1 cellular context compared by ENCODE assay signal in the genomic region with DNA sequence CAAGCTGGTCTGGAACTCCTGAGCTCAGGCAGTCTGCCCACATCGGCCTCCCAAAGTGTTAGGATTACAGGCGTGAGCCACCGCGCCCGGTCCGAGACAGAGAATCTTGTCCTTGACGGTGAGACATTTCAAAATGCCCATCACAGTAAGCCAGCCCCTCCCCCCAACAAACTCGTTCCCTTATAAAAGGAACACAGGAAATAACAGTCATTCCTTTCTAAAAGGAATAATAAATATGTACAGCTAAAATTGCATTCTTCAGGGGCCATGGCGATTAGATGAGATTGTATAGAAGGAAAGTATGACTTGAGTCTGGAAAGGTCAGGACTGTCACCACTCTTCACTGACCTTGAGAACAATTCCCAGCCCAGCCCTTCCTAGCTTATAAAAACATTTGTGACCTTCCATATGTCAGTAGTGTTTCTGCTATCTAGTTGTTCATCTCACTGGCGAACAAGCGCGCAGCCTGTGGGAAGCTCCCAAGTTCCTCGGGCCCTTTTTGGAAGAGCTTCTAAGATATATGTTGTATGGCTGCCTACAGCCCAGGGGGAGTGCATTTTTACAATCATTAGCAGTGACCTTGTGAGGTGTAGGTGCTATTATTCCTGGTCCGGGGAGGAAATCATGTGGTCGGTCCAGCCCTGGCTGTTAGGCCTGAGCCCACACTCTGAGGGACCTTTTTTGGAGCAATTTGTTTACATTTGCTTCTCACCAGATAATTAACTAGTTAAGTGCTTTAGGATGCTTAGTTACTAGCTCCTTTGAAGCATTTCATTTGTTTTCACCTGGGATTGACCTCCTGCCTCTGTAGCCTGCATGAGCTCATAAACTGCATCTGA.
TF ChIP-seq lines count a peak whose summit lies in the region.

No MANE protein-coding gene starts in this region.

TF ChIP-seq in GM23338, 12 proteins besides CTCF, POLR2A, EP300 and RAD21 (continued from another document):
- no peak for TF ChIP-seq ETS1 (IDR thresholded peaks at IDR 0.05)
- TF ChIP-seq, protein P1, sequence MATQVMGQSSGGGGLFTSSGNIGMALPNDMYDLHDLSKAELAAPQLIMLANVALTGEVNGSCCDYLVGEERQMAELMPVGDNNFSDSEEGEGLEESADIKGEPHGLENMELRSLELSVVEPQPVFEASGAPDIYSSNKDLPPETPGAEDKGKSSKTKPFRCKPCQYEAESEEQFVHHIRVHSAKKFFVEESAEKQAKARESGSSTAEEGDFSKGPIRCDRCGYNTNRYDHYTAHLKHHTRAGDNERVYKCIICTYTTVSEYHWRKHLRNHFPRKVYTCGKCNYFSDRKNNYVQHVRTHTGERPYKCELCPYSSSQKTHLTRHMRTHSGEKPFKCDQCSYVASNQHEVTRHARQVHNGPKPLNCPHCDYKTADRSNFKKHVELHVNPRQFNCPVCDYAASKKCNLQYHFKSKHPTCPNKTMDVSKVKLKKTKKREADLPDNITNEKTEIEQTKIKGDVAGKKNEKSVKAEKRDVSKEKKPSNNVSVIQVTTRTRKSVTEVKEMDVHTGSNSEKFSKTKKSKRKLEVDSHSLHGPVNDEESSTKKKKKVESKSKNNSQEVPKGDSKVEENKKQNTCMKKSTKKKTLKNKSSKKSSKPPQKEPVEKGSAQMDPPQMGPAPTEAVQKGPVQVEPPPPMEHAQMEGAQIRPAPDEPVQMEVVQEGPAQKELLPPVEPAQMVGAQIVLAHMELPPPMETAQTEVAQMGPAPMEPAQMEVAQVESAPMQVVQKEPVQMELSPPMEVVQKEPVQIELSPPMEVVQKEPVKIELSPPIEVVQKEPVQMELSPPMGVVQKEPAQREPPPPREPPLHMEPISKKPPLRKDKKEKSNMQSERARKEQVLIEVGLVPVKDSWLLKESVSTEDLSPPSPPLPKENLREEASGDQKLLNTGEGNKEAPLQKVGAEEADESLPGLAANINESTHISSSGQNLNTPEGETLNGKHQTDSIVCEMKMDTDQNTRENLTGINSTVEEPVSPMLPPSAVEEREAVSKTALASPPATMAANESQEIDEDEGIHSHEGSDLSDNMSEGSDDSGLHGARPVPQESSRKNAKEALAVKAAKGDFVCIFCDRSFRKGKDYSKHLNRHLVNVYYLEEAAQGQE (IDR thresholded peaks at IDR 0.05; ENCODE audit: unreplicated experiment): no peak
- no peak for TF ChIP-seq CREB1 (CRISPR knock-in tag; IDR thresholded peaks at IDR 0.05; ENCODE audit: low read depth)
- no peak for TF ChIP-seq EZH2 (IDR thresholded peaks at IDR 0.05; ENCODE audit: low read depth, unreplicated experiment)
- TF ChIP-seq, protein P2, sequence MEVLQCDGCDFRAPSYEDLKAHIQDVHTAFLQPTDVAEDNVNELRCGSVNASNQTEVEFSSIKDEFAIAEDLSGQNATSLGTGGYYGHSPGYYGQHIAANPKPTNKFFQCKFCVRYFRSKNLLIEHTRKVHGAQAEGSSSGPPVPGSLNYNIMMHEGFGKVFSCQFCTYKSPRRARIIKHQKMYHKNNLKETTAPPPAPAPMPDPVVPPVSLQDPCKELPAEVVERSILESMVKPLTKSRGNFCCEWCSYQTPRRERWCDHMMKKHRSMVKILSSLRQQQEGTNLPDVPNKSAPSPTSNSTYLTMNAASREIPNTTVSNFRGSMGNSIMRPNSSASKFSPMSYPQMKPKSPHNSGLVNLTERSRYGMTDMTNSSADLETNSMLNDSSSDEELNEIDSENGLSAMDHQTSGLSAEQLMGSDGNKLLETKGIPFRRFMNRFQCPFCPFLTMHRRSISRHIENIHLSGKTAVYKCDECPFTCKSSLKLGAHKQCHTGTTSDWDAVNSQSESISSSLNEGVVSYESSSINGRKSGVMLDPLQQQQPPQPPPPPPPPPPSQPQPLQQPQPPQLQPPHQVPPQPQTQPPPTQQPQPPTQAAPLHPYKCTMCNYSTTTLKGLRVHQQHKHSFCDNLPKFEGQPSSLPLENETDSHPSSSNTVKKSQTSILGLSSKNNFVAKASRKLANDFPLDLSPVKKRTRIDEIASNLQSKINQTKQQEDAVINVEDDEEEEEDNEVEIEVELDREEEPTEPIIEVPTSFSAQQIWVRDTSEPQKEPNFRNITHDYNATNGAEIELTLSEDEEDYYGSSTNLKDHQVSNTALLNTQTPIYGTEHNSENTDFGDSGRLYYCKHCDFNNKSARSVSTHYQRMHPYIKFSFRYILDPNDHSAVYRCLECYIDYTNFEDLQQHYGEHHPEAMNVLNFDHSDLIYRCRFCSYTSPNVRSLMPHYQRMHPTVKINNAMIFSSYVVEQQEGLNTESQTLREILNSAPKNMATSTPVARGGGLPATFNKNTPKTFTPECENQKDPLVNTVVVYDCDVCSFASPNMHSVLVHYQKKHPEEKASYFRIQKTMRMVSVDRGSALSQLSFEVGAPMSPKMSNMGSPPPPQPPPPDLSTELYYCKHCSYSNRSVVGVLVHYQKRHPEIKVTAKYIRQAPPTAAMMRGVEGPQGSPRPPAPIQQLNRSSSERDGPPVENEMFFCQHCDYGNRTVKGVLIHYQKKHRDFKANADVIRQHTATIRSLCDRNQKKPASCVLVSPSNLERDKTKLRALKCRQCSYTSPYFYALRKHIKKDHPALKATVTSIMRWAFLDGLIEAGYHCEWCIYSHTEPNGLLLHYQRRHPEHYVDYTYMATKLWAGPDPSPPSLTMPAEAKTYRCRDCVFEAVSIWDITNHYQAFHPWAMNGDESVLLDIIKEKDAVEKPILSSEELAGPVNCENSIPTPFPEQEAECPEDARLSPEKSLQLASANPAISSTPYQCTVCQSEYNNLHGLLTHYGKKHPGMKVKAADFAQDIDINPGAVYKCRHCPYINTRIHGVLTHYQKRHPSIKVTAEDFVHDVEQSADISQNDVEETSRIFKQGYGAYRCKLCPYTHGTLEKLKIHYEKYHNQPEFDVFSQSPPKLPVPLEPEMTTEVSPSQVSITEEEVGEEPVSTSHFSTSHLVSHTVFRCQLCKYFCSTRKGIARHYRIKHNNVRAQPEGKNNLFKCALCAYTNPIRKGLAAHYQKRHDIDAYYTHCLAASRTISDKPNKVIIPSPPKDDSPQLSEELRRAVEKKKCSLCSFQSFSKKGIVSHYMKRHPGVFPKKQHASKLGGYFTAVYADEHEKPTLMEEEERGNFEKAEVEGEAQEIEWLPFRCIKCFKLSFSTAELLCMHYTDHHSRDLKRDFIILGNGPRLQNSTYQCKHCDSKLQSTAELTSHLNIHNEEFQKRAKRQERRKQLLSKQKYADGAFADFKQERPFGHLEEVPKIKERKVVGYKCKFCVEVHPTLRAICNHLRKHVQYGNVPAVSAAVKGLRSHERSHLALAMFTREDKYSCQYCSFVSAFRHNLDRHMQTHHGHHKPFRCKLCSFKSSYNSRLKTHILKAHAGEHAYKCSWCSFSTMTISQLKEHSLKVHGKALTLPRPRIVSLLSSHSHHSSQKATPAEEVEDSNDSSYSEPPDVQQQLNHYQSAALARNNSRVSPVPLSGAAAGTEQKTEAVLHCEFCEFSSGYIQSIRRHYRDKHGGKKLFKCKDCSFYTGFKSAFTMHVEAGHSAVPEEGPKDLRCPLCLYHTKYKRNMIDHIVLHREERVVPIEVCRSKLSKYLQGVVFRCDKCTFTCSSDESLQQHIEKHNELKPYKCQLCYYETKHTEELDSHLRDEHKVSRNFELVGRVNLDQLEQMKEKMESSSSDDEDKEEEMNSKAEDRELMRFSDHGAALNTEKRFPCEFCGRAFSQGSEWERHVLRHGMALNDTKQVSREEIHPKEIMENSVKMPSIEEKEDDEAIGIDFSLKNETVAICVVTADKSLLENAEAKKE (CRISPR knock-in tag; IDR thresholded peaks at IDR 0.05): no peak
- no peak for TF ChIP-seq POLR2AphosphoS5 (IDR thresholded peaks at IDR 0.05; ENCODE audit: low read depth)
- TF ChIP-seq JUNB (IDR thresholded peaks at IDR 0.05; ENCODE audit: unreplicated experiment): no peak
- no peak for TF ChIP-seq NANOG (IDR thresholded peaks at IDR 0.05; ENCODE audit: borderline replicate concordance)
- no peak for TF ChIP-seq EZH2phosphoT487 (IDR thresholded peaks at IDR 0.05; ENCODE audit: unreplicated experiment)
- TF ChIP-seq ZNF114 (CRISPR knock-in tag; IDR thresholded peaks at IDR 0.05): no peak
